16 cellular contexts compared by ENCODE assay signal in the genomic region with DNA sequence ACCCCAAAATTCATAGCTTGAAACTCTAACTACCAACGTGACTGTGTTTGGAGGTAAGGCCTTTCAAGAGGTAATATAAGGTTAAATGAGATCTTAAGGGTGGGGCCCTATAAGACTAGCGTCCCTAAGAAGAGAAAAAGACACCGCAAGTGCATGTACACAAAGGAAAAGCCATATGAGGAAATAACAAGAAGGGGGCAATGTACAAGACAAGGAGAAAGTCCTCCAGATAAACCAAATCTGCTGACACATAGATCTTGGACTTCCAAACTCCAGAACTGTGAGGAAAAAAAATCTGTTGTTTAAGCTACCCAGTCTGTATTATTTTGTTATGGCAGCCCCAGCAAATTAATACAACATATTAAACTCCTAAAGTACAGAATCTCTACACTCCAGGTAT.
"Had no signal": no experiment of that assay in that cellular context is flagged by ENCODE, and none has a peak within 500 bp of the region (broad histone marks: within the 10 kb centered on the region; RNA-seq: fewer than 3 reads in every experiment).

No MANE protein-coding gene starts in this region.

- DNase-seq: Kasumi-1, MM.1S, NCI-H1092 treated with DMSO at 0.1 percent for 48 hours, NCI-H1436, NCI-H187, NCI-H2029 treated with DMSO at 0.1 percent for 48 hours, NCI-H2227 treated with DMSO at 0.1 percent for 48 hours, NCI-H524, NCI-H526 treated with DMSO at 0.1 percent for 48 hours, NCI-H774, Right ventricle myocardium superior, RPMI8226, SIG-M5 had no signal

- H3K9me3 ChIP-seq: SJSA1 had no signal

- H3K36me3 ChIP-seq: SJSA1 had no signal

- H3K4me1 ChIP-seq: SJSA1 had no signal

- H3K27me3 ChIP-seq: SJSA1 had no signal

- H3K4me3 ChIP-seq: SJSA1, SK-N-MC had no signal

- H3K27ac ChIP-seq: KMS-11, SJSA1, SK-N-MC had no signal
